1 cellular context compared by ENCODE assay signal in genomic region chr3:133083395-133083794, GRCh38.
TF ChIP-seq lines count a peak whose summit lies in the region.

No MANE protein-coding gene starts in this region.

TF ChIP-seq in WTC11, 78 proteins besides CTCF, POLR2A, EP300 and RAD21 (continued from another document):
- TF ChIP-seq FOXP4 (CRISPR knock-in tag; IDR thresholded peaks at IDR 0.05) (no peak), NFATC4 (CRISPR knock-in tag; IDR thresholded peaks at IDR 0.05) (no peak), ZNF281 (CRISPR knock-in tag; IDR thresholded peaks at IDR 0.05) (no peak), EMX1 (CRISPR knock-in tag; IDR thresholded peaks at IDR 0.05) (no peak), IRF2 (CRISPR knock-in tag; IDR thresholded peaks at IDR 0.05; ENCODE audit: borderline replicate concordance, low read depth) (no peak), RORB (CRISPR knock-in tag; IDR thresholded peaks at IDR 0.05) (no peak)
